In the genomic region with DNA sequence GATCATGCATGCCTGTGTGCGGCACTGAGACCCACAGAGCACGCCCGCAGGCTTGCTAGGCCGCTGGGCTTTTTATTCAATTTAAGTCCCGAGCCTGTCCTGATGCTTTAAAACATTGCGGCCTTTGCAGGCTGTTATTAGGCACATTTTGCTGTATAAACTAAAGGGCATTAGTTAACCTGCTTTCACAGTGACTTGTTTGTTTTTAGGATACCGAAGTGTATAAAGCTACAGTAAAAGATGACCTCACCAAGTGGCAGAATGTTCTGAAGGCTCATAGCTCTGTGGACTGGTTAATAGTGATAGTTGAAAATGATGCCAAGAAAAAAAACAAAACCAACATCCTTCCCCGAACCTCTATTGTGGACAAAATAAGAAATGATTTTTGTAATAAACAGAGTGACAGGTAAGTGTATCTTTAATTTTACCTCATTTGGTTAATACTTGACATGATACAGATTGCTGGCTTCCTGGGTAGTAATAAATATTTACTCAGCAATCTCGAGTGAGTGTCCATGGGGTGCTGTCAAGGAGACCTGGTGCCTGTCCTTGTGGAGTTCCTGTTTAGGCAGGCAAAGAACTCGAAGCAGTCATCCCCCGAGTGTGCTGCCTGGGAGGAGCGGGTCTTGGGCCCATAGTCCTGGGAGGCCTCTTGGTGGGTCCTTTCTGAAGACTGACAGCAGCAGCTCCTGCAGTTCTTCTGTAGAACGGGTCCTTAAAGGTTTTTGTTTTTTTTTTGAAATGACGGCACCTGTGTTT, we compare ENCODE assay signal across 10 cellular contexts. TPM values are rescaled to one million over a fixed set of nuclear protein-coding genes. Genes with fewer than 3 reads are reported as not detected.
DNase-seq lines count a peak whose midpoint lies in the region; ATAC-seq, FAIRE-seq and TF ChIP-seq lines count a peak whose summit lies in the region.
"Had no signal": no experiment of that assay in that cellular context is flagged by ENCODE, and none has a peak within 500 bp of the region (broad histone marks: within the 10 kb centered on the region; RNA-seq: fewer than 3 reads in every experiment).

No MANE protein-coding gene starts in this region.

- ATAC-seq in activated naive CD4-positive, alpha-beta T cell treated with anti-CD3 and anti-CD28 coated beads, Interleukin-2, amount 50 U/mL, for 72 hours: no peak

- TF ChIP-seq CTCF in chondrocyte (IDR thresholded peaks at IDR 0.05) (no peak), transverse colon (IDR thresholded peaks at IDR 0.05) (no peak)

- CTCF ChIA-PET in activated naive CD4-positive, alpha-beta T cell treated with anti-CD3 and anti-CD28 coated beads for 36 hours (lab: Charles Lee): interaction anchor here (0.8 to 1.5 kb wide), 3 partner anchors 11 to 37 kb away, joined by 3 read pairs; no protein-coding TSS in a partner anchor

- FAIRE-seq in GM12891 (lab: Jason Lieb, UNC): no peak
- FAIRE-seq in HTR-8/SVneo (lab: Jason Lieb, UNC): no peak

- no peaks in the 10 kb centered on the region for H3K27me3 Mint-ChIP-seq in activated naive CD4-positive, alpha-beta T cell treated with anti-CD3 and anti-CD28 coated beads for 36 hours (ENCODE audit: low read depth)
- H3K27me3 Mint-ChIP-seq in chondrocyte (ENCODE audit: low read depth): no peaks in the 10 kb centered on the region
- H3K27me3 Mint-ChIP-seq: activated naive CD8-positive, alpha-beta T cell had no signal

- TF ChIP-seq POLR2A in transverse colon (IDR thresholded peaks at IDR 0.05): no peak
- no peak for TF ChIP-seq POLR2A in GM12891 (IDR thresholded peaks at IDR 0.05; ENCODE audit: low read depth, low read length)

- intact Hi-C loops in activated naive CD4-positive, alpha-beta T cell treated with anti-CD3 and anti-CD28 coated beads for 36 hours (cut with micrococcal nuclease): no loop called here
- intact Hi-C loops in transverse colon (cut with DNase I; ENCODE audit: low total_unique reads): no loop called here

- H3K4me3 Mint-ChIP-seq in activated naive CD4-positive, alpha-beta T cell treated with anti-CD3 and anti-CD28 coated beads for 36 hours: no peak overlapping the region
- H3K4me3 Mint-ChIP-seq in chondrocyte (ENCODE audit: unreplicated experiment): no peak overlapping the region
- H3K4me3 Mint-ChIP-seq: activated naive CD8-positive, alpha-beta T cell had no signal

- peaks cover 11% of the 10 kb centered on the region for H3K4me1 Mint-ChIP-seq in activated naive CD4-positive, alpha-beta T cell treated with anti-CD3 and anti-CD28 coated beads for 36 hours (ENCODE audit: low read depth)
- peaks cover 75% of the 10 kb centered on the region for H3K4me1 Mint-ChIP-seq in chondrocyte (ENCODE audit: low read depth)

- no peaks in the 10 kb centered on the region for H3K27me3 ChIP-seq in transverse colon

- peaks cover 0 to 20% (median 4%) of the 10 kb centered on the region in 4 donors for H3K36me3 ChIP-seq in transverse colon

- 49 to 72% methylated on average over 4 to 14 of the region's 14 CpGs for WGBS in transverse colon (ENCODE audit: low coverage in 1 of 2), 2 donors

- no peak for TF ChIP-seq EP300 in transverse colon (IDR thresholded peaks at IDR 0.05; ENCODE audit: low read depth)

- peak overlapping the region; percentile 21 for H3K27ac Mint-ChIP-seq in activated naive CD4-positive, alpha-beta T cell treated with anti-CD3 and anti-CD28 coated beads for 36 hours
- H3K27ac Mint-ChIP-seq in activated naive CD4-positive, alpha-beta T cell treated with anti-CD3 and anti-CD28 coated beads, Interleukin-2, amount 50 U/mL, for 72 hours: no peak overlapping the region
- peak overlapping the region; percentile 79 for H3K27ac Mint-ChIP-seq in chondrocyte (ENCODE audit: unreplicated experiment)
- H3K27ac Mint-ChIP-seq: activated naive CD8-positive, alpha-beta T cell had no signal

- no peaks in the 10 kb centered on the region for H3K9me3 Mint-ChIP-seq in activated naive CD4-positive, alpha-beta T cell treated with anti-CD3 and anti-CD28 coated beads for 36 hours
- H3K9me3 Mint-ChIP-seq in activated naive CD4-positive, alpha-beta T cell treated with anti-CD3 and anti-CD28 coated beads, Interleukin-2, amount 50 U/mL, for 72 hours: no peaks in the 10 kb centered on the region
- no peaks in the 10 kb centered on the region for H3K9me3 Mint-ChIP-seq in chondrocyte (ENCODE audit: low read depth)

- in situ Hi-C loops in transverse colon (cut with MboI; ENCODE audit: low pct_ligation_motif_present in 1 of 4, low pct_unique_long_range_greater_than_20kb in 1 of 4, low sequenced_read_pairs in 3 of 4): no loop called here

- peak overlapping the region; percentile 72 to 80 (median 74) for H3K27ac ChIP-seq in transverse colon
- H3K27ac ChIP-seq: HL-60 had no signal

- peaks cover 21% of the 10 kb centered on the region for H3K36me3 Mint-ChIP-seq in activated naive CD4-positive, alpha-beta T cell treated with anti-CD3 and anti-CD28 coated beads for 36 hours (ENCODE audit: low read depth)
- H3K36me3 Mint-ChIP-seq in activated naive CD4-positive, alpha-beta T cell treated with anti-CD3 and anti-CD28 coated beads, Interleukin-2, amount 50 U/mL, for 72 hours: peaks cover 0 to 12% of the 10 kb centered on the region in 2 donors
- H3K36me3 Mint-ChIP-seq in chondrocyte (ENCODE audit: low read depth): peaks cover 10% of the 10 kb centered on the region

- H3K9me3 ChIP-seq in transverse colon: no peaks in the 10 kb centered on the region

- no peak for DNase-seq in activated naive CD4-positive, alpha-beta T cell treated with anti-CD3 and anti-CD28 coated beads for 36 hours
- DNase-seq in activated naive CD4-positive, alpha-beta T cell treated with anti-CD3 and anti-CD28 coated beads, Interleukin-2, amount 50 U/mL, for 72 hours (ENCODE audit: low spot score in 2 of 2): no peak
- DNase-seq in chondrocyte (ENCODE audit: low spot score) (no peak), medulla oblongata (ENCODE audit: extremely low spot score) (peak; percentile 40), transverse colon (no peak), GM12891 (ENCODE audit: insufficient read length, low spot score) (no peak), HCEC 1CT (no peak), HTR-8/SVneo (ENCODE audit: insufficient read length, low spot score) (no peak)

- H3K4me3 ChIP-seq in transverse colon: no peak overlapping the region

- H3K4me1 ChIP-seq in transverse colon: peaks cover 14 to 23% (median 17%) of the 10 kb centered on the region in 4 donors

TF ChIP-seq in GM12891, 5 proteins besides CTCF, POLR2A, EP300 and RAD21:
- TF ChIP-seq POLR2AphosphoS5 (IDR thresholded peaks at IDR 0.05; ENCODE audit: low read depth, low read length) (no peak), POU2F2 (IDR thresholded peaks at IDR 0.05; ENCODE audit: low read depth, low read length) (no peak), PAX5 (IDR thresholded peaks at IDR 0.05; ENCODE audit: insufficient read depth, low read length, severe bottlenecking) (no peak), SPI1 (IDR thresholded peaks at IDR 0.05; ENCODE audit: low read depth, low read length) (no peak), TAF1 (IDR thresholded peaks at IDR 0.05; ENCODE audit: low read depth, low read length) (no peak)

RNA-seq across cellular contexts. Expression of a gene that starts 40.1 kb away (rescaled TPM):
- 10 to 100 TPM; 37.1 to 38.6 TPM for total RNA-seq in activated naive CD4-positive, alpha-beta T cell treated with anti-CD3 and anti-CD28 coated beads for 36 hours
- 10 to 100 TPM; 49.2 to 59.5 TPM for total RNA-seq in activated naive CD4-positive, alpha-beta T cell treated with anti-CD3 and anti-CD28 coated beads, Interleukin-2, amount 50 U/mL, for 72 hours
- total RNA-seq in chondrocyte (31.0 to 41.8 TPM (median 37.0 TPM) in 3 replicates), transverse colon (10 to 100 TPM; 71.0 to 81.5 (median 79.8) TPM)
- polyA plus RNA-seq in GM12891 (2012; ENCODE audit: low read depth, missing spikeins): 14.0 TPM

RNA-seq across cellular contexts. Expression of a gene that starts 54.9 kb away (rescaled TPM):
- total RNA-seq in activated naive CD4-positive, alpha-beta T cell treated with anti-CD3 and anti-CD28 coated beads for 36 hours: 10 to 100 TPM; 29.6 to 30.9 TPM
- total RNA-seq in activated naive CD4-positive, alpha-beta T cell treated with anti-CD3 and anti-CD28 coated beads, Interleukin-2, amount 50 U/mL, for 72 hours: 10 to 100 TPM; 38.6 to 51.6 TPM
- total RNA-seq in chondrocyte (0.36 to 2.5 TPM (median 1.9 TPM) in 3 replicates), transverse colon (10 to 100 TPM in 3 of 4 donors, not detected in 1; 11.9 to 19.9 (median 12.1) TPM)
- polyA plus RNA-seq in GM12891 (2012; ENCODE audit: low read depth, missing spikeins): 3.5 TPM

Comparison
In these comparisons a context has a peak if more than half of its experiments do, and no peak if none do; other contexts are left out.
1. H3K27ac Mint-ChIP-seq: peak in activated naive CD4-positive, alpha-beta T cell treated with anti-CD3 and anti-CD28 coated beads for 36 hours (single experiment) and chondrocyte (single experiment); none in activated naive CD4-positive, alpha-beta T cell treated with anti-CD3 and anti-CD28 coated beads, Interleukin-2, amount 50 U/mL, for 72 hours (0 of 2).